ENCODE assay signal across 8 cellular contexts in the genomic region with DNA sequence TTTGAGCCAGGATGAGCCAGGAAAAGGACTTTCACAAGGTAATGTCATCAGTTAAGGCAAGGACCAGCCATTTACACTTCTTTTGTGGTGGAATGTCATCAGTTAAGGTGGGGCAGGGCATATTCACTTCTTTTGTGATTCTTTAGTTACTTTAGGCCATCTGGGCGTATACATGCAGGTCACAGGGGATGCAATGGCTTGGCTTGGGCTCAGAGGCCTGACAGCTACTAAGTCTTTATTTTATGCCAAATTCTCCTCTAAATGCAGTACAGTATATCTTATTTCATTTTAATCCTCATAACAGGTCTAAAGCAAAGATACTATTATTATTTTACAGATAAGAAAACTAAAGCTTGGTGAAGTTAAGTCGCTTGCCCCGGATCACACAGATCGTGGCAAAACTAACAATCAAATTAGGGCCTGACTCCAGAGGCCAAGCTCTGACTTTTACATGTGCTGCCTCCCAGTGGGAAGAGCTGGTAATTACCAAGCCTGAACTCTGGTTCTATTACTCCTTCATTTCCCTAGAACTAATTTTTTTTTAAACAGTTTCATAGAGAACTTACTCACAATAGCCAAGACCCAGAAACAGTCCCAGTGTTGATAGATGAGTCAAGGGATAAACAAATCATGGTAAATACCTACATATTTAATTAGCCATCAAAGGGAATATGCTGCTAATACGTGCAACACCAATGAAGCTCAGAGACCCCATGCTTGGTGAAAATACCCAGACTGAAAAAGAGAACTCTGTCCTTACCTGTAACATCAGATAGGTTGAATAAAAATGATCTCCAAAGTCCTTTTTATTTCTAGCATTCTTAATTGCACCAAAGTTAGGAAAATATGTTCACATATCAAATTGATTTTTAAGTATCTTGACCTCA. TPM values are rescaled to one million over a fixed set of nuclear protein-coding genes. Genes with fewer than 3 reads are reported as not detected.
DNase-seq lines count a peak whose midpoint lies in the region; ATAC-seq and TF ChIP-seq lines count a peak whose summit lies in the region.

No MANE protein-coding gene starts in this region.

- no peaks in the 10 kb centered on the region for H3K79me2 ChIP-seq in PC-3 (ENCODE audit: low read length)

- DNase-seq in COLO829 (ENCODE audit: low spot score) (peak; percentile 75), PC-3 (peak; percentile 75), head of caudate nucleus (peak in 37 of 42 donors; percentile 31 to 88 (median 71)), renal cortical epithelial cell (ENCODE audit: low read depth) (peak; percentile 62)

- peak; percentile 78 for TF ChIP-seq CTCF in PC-3 (conservative IDR thresholded peaks at IDR 0.05; ENCODE audit: low read depth, low read length)

- no peak overlapping the region for H2AFZ ChIP-seq in PC-3 (ENCODE audit: low read length)

- H3K4me2 ChIP-seq in PC-3 (ENCODE audit: low read length), result no peak overlapping the region

- no peaks in the 10 kb centered on the region for H4K20me1 ChIP-seq in PC-3 (ENCODE audit: low read length)

- peaks cover 6% of the 10 kb centered on the region for H3K27me3 Mint-ChIP-seq in activated T-helper 17 cell treated with anti-CD3 and anti-CD28 coated beads, Interleukin-2, amount 50 U/mL, for 72 hours

- no peaks in the 10 kb centered on the region for H3K4me1 Mint-ChIP-seq in activated T-helper 17 cell treated with anti-CD3 and anti-CD28 coated beads, Interleukin-2, amount 50 U/mL, for 72 hours

- POLR2A ChIA-PET in PC-3 (lab: Charles Lee; ENCODE audit: unreplicated experiment), result interaction anchor here (0.5 kb wide), 1 partner anchor 11 kb away, joined by 4 read pairs; no protein-coding TSS in a partner anchor

- no peak overlapping the region for H3K9ac ChIP-seq in PC-3 (ENCODE audit: low read length)

- intact Hi-C loops in PC-3 (cut with micrococcal nuclease), result loop anchor here (1.0 kb wide), 1 partner anchor 936 kb away; no protein-coding TSS in a partner anchor
- intact Hi-C loops in head of caudate nucleus (cut with DNase I), result no loop called here

- no peaks in the 10 kb centered on the region for H3K36me3 ChIP-seq in PC-3 (ENCODE audit: low read depth, low read length)

- CTCF ChIA-PET in PC-3 (lab: Charles Lee), result interaction anchor here (0.7 to 1.8 kb wide), 9 partner anchors 11 to 983 kb away, joined by 3 to 16 read pairs (median 3); no protein-coding TSS in a partner anchor

- H3F3A ChIP-seq in PC-3 (ENCODE audit: low read length, unreplicated experiment), result no peaks in the 10 kb centered on the region

- H3K27ac Mint-ChIP-seq in activated T-helper 17 cell treated with anti-CD3 and anti-CD28 coated beads, Interleukin-2, amount 50 U/mL, for 72 hours, result no peak overlapping the region

- ATAC-seq in GM18870 (IDR thresholded peaks at IDR 0.05; ENCODE audit: unreplicated experiment), result peak; percentile 78
- ATAC-seq in HG03175 (IDR thresholded peaks at IDR 0.05; ENCODE audit: unreplicated experiment), result peak; percentile 93
- ATAC-seq in PC-3, result peak; percentile 85
- ATAC-seq in activated T-helper 17 cell treated with anti-CD3 and anti-CD28 coated beads, Interleukin-2, amount 50 U/mL, for 72 hours (replicated peaks), result peak; percentile 82
- ATAC-seq in HG02981 (IDR thresholded peaks at IDR 0.05; ENCODE audit: unreplicated experiment), result no peak

- H3K9me3 ChIP-seq in PC-3 (ENCODE audit: low read length), result no peaks in the 10 kb centered on the region

- H3K4me3 Mint-ChIP-seq in activated T-helper 17 cell treated with anti-CD3 and anti-CD28 coated beads, Interleukin-2, amount 50 U/mL, for 72 hours, result no peak overlapping the region

- H3K27ac ChIP-seq in PC-3 (ENCODE audit: low read length), result no peak overlapping the region

- BruUV-seq in PC-3 (replicated peaks; lab: Mats Ljungman, UMichigan), result no TSS peak

- no peaks in the 10 kb centered on the region for H3K36me3 Mint-ChIP-seq in activated T-helper 17 cell treated with anti-CD3 and anti-CD28 coated beads, Interleukin-2, amount 50 U/mL, for 72 hours (ENCODE audit: low read depth)

- no peaks in the 10 kb centered on the region for H3K9me2 ChIP-seq in PC-3 (replicated peaks; ENCODE audit: low read length)

- H3K4me3 ChIP-seq in PC-3 (ENCODE audit: low read length), result no peak overlapping the region

- H3K4me1 ChIP-seq in PC-3 (ENCODE audit: insufficient read depth, low read length), result peaks cover 4% of the 10 kb centered on the region; the same call in 1 of the 2 replicates

- no peaks in the 10 kb centered on the region for H3K9me3 Mint-ChIP-seq in activated T-helper 17 cell treated with anti-CD3 and anti-CD28 coated beads, Interleukin-2, amount 50 U/mL, for 72 hours

- no peaks in the 10 kb centered on the region for H3K27me3 ChIP-seq in PC-3 (ENCODE audit: low read length)

RNA-seq across cellular contexts. Expression of gene C7orf25, which starts 35.4 kb away (rescaled TPM):
- total RNA-seq in PC-3 (2014; rRNA removed), result 2.5 and 3.2 TPM in 2 replicates
- 1 to 10 TPM; 2.4 to 3.9 TPM for total RNA-seq in activated T-helper 17 cell treated with anti-CD3 and anti-CD28 coated beads, Interleukin-2, amount 50 U/mL, for 72 hours
- total RNA-seq in renal cortical epithelial cell, result 6.4 and 13.5 TPM in 2 replicates

RNA-seq across cellular contexts. Expression of gene PSMA2, which starts 55.5 kb away (rescaled TPM):
- total RNA-seq in PC-3 (2014; rRNA removed) (69.7 and 85.6 TPM in 2 replicates), renal cortical epithelial cell (61.6 and 160 TPM in 2 replicates)
- 100 to 1,000 TPM; 124 to 179 TPM for total RNA-seq in activated T-helper 17 cell treated with anti-CD3 and anti-CD28 coated beads, Interleukin-2, amount 50 U/mL, for 72 hours

RNA-seq across cellular contexts. Expression of gene MRPL32, which starts 55.8 kb away (rescaled TPM):
- total RNA-seq in PC-3 (2014; rRNA removed) (75.4 and 104 TPM in 2 replicates), renal cortical epithelial cell (71.2 and 103 TPM in 2 replicates)
- 10 to 100 TPM; 40.5 to 68.7 TPM for total RNA-seq in activated T-helper 17 cell treated with anti-CD3 and anti-CD28 coated beads, Interleukin-2, amount 50 U/mL, for 72 hours
